8 cellular contexts compared by ENCODE assay signal in the genomic region with DNA sequence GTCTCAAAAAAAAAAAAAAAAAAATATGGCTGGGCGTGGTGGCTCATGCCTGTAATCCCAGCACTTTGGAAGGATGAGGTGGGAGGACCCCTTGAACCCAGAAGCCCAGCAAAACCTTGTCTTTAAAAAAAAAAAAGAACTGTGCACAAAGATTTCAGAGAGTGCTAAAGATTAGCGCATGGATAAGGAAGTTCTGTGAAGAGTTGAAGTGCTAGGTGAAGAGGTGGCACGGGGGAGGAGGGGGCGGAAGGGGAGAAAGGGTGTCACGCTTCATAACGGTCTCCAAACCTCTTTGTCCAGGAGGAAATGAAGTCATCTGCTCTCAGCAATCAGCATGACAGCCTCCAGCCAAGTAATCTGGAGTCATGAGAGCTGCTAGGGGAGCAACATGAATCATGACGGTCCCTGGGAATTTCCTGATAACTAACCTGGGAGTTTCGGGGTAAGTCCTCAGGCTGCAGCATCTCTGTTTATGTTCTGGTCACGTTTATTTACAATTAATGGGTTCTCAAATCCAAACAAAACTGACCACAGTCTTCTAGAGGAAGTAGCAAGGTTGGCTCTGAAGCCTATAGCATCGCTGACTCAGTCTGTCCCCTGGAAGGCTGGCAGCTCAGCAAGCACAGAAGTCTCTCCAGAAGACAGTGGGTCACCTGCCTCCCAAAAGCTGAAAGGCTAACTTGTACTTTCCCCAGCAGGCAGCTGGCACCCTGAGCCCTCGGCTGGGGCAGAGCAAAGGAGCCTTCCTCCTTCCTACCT. TPM values are rescaled to one million over a fixed set of nuclear protein-coding genes. Genes with fewer than 3 reads are reported as not detected.
A peak's percentile ranks its signal among the peaks of the same experiment; 100 is the strongest.
DNase-seq lines count a peak whose midpoint lies in the region; ATAC-seq and TF ChIP-seq lines count a peak whose summit lies in the region.

No MANE protein-coding gene starts in this region.

- H3K27ac ChIP-seq in Peyer's patch (peak overlapping the region; percentile 57 to 86 (median 66)), iPS-20b (ENCODE audit: low read length) (no peak overlapping the region)

- peak; percentile 52 for ATAC-seq in HG02588 (IDR thresholded peaks at IDR 0.05; ENCODE audit: unreplicated experiment)

- TF ChIP-seq POLR2A in Peyer's patch (IDR thresholded peaks at IDR 0.05): no peak

- H3K9me3 Mint-ChIP-seq in activated naive CD4-positive, alpha-beta T cell treated with anti-CD3 and anti-CD28 coated beads, Interleukin-2, amount 10 ng/mL, durations not matched to agents 7 days and 5 days: no peaks in the 10 kb centered on the region

- CTCF ChIA-PET in activated naive CD4-positive, alpha-beta T cell treated with anti-CD3 and anti-CD28 coated beads, Interleukin-2, amount 10 ng/mL, durations not matched to agents 7 days and 5 days (lab: Charles Lee): interaction anchor here (0.7 to 0.8 kb wide), 2 partner anchors 31 to 865 kb away, joined by 4 read pairs; no protein-coding TSS in a partner anchor

- H3K4me1 ChIP-seq in ES-I3 (ENCODE audit: insufficient read depth, low read length): peaks cover 44% of the 10 kb centered on the region
- H3K4me1 ChIP-seq in Peyer's patch: peaks cover 0 to 33% (median 7%) of the 10 kb centered on the region in 4 donors
- peaks cover 39% of the 10 kb centered on the region for H3K4me1 ChIP-seq in iPS-20b (ENCODE audit: insufficient read depth, low read length)

- no peaks in the 10 kb centered on the region for H3K36me3 Mint-ChIP-seq in activated naive CD4-positive, alpha-beta T cell treated with anti-CD3 and anti-CD28 coated beads, Interleukin-2, amount 10 ng/mL, durations not matched to agents 7 days and 5 days

- no peaks in the 10 kb centered on the region for H3K27me3 ChIP-seq in Peyer's patch
- H3K27me3 ChIP-seq in iPS-20b (ENCODE audit: insufficient read depth, low read length): peaks cover 45% of the 10 kb centered on the region

- peaks cover 6% of the 10 kb centered on the region; the same call in 1 of the 2 replicates for H3K36me3 ChIP-seq in ES-I3 (ENCODE audit: insufficient read depth, low read length)
- no peaks in the 10 kb centered on the region for H3K36me3 ChIP-seq in Peyer's patch
- H3K36me3 ChIP-seq in iPS-20b (ENCODE audit: insufficient read depth, low read depth, low read length): no peaks in the 10 kb centered on the region

- H3K27ac Mint-ChIP-seq in activated naive CD4-positive, alpha-beta T cell treated with anti-CD3 and anti-CD28 coated beads, Interleukin-2, amount 10 ng/mL, durations not matched to agents 7 days and 5 days: peak overlapping the region; percentile 52

- H3K27me3 Mint-ChIP-seq in activated naive CD4-positive, alpha-beta T cell treated with anti-CD3 and anti-CD28 coated beads, Interleukin-2, amount 10 ng/mL, durations not matched to agents 7 days and 5 days: peaks cover 88% of the 10 kb centered on the region

- DNase-seq in Peyer's patch (peak in 2 of 3 donors; percentile 25 to 58), NCI-H1048 (lab: John Stamatoyannopoulos, UW) (no peak), NCI-H2227 treated with DMSO at 0.1 percent for 48 hours (lab: John Stamatoyannopoulos, UW) (no peak)
- DNase-seq in activated naive CD4-positive, alpha-beta T cell treated with anti-CD3 and anti-CD28 coated beads, Interleukin-2, amount 10 ng/mL, durations not matched to agents 7 days and 5 days: peak; percentile 69
- peak; percentile 42 to 51 for DNase-seq in stimulated activated CD8-positive, alpha-beta memory T cell treated with anti-CD3 and anti-CD28 coated beads, Interleukin-15, amount 100 ng/mL, for 48 hours (ENCODE audit: low read depth in 2 of 2)

- TF ChIP-seq CTCF in Peyer's patch (IDR thresholded peaks at IDR 0.05): no peak

- H3K9me3 ChIP-seq in ES-I3 (ENCODE audit: control insufficient read depth, insufficient read depth, low read length) (no peaks in the 10 kb centered on the region), Peyer's patch (no peaks in the 10 kb centered on the region), iPS-20b (ENCODE audit: insufficient read depth, low read depth, low read length) (no peaks in the 10 kb centered on the region)

- H3K4me1 Mint-ChIP-seq in activated naive CD4-positive, alpha-beta T cell treated with anti-CD3 and anti-CD28 coated beads, Interleukin-2, amount 10 ng/mL, durations not matched to agents 7 days and 5 days: peaks cover 46% of the 10 kb centered on the region

- H3K4me3 Mint-ChIP-seq in activated naive CD4-positive, alpha-beta T cell treated with anti-CD3 and anti-CD28 coated beads, Interleukin-2, amount 10 ng/mL, durations not matched to agents 7 days and 5 days: peak overlapping the region; percentile 22

- H3K4me3 ChIP-seq in Peyer's patch (no peak overlapping the region), iPS-20b (ENCODE audit: low read length) (no peak overlapping the region)

- H3K9ac ChIP-seq in ES-I3 (ENCODE audit: low read depth, low read length) (0 out of 2 replicates have a peak overlapping the region, but pooled peaks have one; percentile 70), iPS-20b (ENCODE audit: low read depth, low read length) (peak overlapping the region; percentile 2; the same call in 1 of the 2 replicates)

RNA-seq across cellular contexts. Expression of a gene that starts 1.9 kb away (rescaled TPM):
- 1 to 10 TPM in 3 of 4 donors, under 1 TPM in 1; 0.53 to 6.6 (median 2.7) TPM for total RNA-seq in Peyer's patch

RNA-seq across cellular contexts. Expression of a gene that starts 34.7 kb away (rescaled TPM):
- 100 to 1,000 TPM in 3 of 4 donors, 10 to 100 TPM in 1; 34.7 to 159 (median 110) TPM for total RNA-seq in Peyer's patch

Comparison
In these comparisons a context has a peak if more than half of its experiments do, and no peak if none do; other contexts are left out.
1. DNase-seq: peak in Peyer's patch (2 of 3), activated naive CD4-positive, alpha-beta T cell treated with anti-CD3 and anti-CD28 coated beads, Interleukin-2, amount 10 ng/mL, durations not matched to agents 7 days and 5 days (single experiment) and stimulated activated CD8-positive, alpha-beta memory T cell treated with anti-CD3 and anti-CD28 coated beads, Interleukin-15, amount 100 ng/mL, for 48 hours (2 of 2); none in NCI-H1048 (single experiment) and NCI-H2227 treated with DMSO at 0.1 percent for 48 hours (single experiment).